Comparison of ENCODE assay signal across 11 cellular contexts in genomic region chr16:88299751-88300462, GRCh38.
"Had no signal": no experiment of that assay in that cellular context is flagged by ENCODE, and none has a peak within 500 bp of the region (broad histone marks: within the 10 kb centered on the region; RNA-seq: fewer than 3 reads in every experiment).

No MANE protein-coding gene starts in this region.

- H3K9me3 ChIP-seq: adrenal gland, transverse colon had no signal

- H3K27ac ChIP-seq: adrenal gland, transverse colon had no signal

- H3K36me3 ChIP-seq: adrenal gland, transverse colon had no signal

- H3K4me3 ChIP-seq: adrenal gland, transverse colon had no signal

- DNase-seq: activated CD4-positive, alpha-beta T cell treated with anti-CD3 and anti-CD28 coated beads, Interleukin-2, amount 50 U/mL, for 1 hour; activated CD4-positive, CD25-positive, alpha-beta regulatory T cell; activated naive CD4-positive, alpha-beta T cell treated with anti-CD3 and anti-CD28 coated beads, Interleukin-2, amount 10 ng/mL, durations not matched to agents 7 days and 5 days; activated T-cell treated with anti-CD3 and anti-CD28 coated beads for 4 hours; adrenal gland; central memory CD4-positive, alpha-beta T cell; effector memory CD8-positive, alpha-beta T cell; stimulated activated CD4-positive, alpha-beta T cell treated with anti-CD3 and anti-CD28 coated beads, Interleukin-2, amount 100 ng/mL, for 24 hours; stimulated activated naive CD4-positive, alpha-beta T cell; substantia nigra; transverse colon had no signal

- ATAC-seq: effector memory CD8-positive, alpha-beta T cell had no signal

- H3K27me3 ChIP-seq: adrenal gland, transverse colon had no signal
